Comparison of ENCODE assay signal across 31 cellular contexts in the genomic region with DNA sequence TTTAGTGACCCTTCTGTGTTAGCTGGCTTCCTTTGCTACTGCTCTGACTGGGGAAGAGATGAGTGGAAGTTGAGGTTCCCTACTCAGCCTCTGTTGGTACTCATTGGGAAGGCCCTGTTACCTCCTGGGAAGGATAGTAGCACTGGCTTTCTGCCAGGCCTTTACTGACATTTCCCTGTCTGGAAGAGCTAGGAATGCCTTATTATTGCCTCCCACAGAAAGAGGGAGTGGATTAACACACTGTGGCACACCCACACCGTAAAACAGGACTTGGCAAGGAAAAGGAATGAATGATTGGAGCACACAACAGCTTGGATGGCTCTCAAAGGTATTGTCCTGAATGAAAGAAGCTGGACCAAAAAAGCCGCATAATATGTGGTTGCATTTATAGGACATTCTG. TPM values are rescaled to one million over a fixed set of nuclear protein-coding genes. Genes with fewer than 3 reads are reported as not detected.
DNase-seq lines count a peak whose midpoint lies in the region; ATAC-seq, FAIRE-seq and TF ChIP-seq lines count a peak whose summit lies in the region.
"Had no signal": no experiment of that assay in that cellular context is flagged by ENCODE, and none has a peak within 500 bp of the region (broad histone marks: within the 10 kb centered on the region; RNA-seq: fewer than 3 reads in every experiment).

No MANE protein-coding gene starts in this region.

- H3K4me3 ChIP-seq in colonic mucosa = no peak overlapping the region
- H3K4me3 ChIP-seq in small intestine (ENCODE audit: low read depth in 1 of 2, low read length in 2 of 2) = no peak overlapping the region
- H3K4me3 ChIP-seq: BLaER1 treated with 17β-estradiol and CSF1 and Interleukin-3, amounts not matched to agents 10 nM and 100 nM; heart left ventricle; Peyer's patch; thoracic aorta; vagina had no signal

- no peak for DNase-seq in activated naive CD4-positive, alpha-beta T cell treated with anti-CD3 and anti-CD28 coated beads for 36 hours
- DNase-seq in activated naive CD4-positive, alpha-beta T cell (lab: John Stamatoyannopoulos, UW) = no peak
- DNase-seq in LoVo (ENCODE audit: low spot score) (peak; percentile 30), colonic mucosa (peak; percentile 92), small intestine (peak; percentile 53), NCI-H82 (lab: John Stamatoyannopoulos, UW) (no peak)
- DNase-seq in stimulated activated CD4-positive, alpha-beta T cell treated with anti-CD3 and anti-CD28 coated beads, Interleukin-2, amount 100 ng/mL, for 24 hours = no peak
- DNase-seq: activated CD4-positive, alpha-beta T cell treated with anti-CD3 and anti-CD28 coated beads, Interleukin-2, amount 10 ng/mL, durations not matched to agents 7 days and 5 days; cerebellar nuclear complex; H9; heart left ventricle; KG1; mesenchymal stem cell; MV-4-11; NCI-H510A treated with DMSO at 0.1 percent for 48 hours; retina; stimulated activated CD4-positive, alpha-beta T cell treated with anti-CD3 and anti-CD28 coated beads, Interleukin-4, amount 100 ng/mL, for 1 hour; stimulated activated naive B cell treated with anti-CD40 and anti-IgM and Interleukin-4, amounts not matched to agents 10 μg/mL and 1 μg/mL and 100 μg/mL, for 72 hours had no signal

- H3K4me3 Mint-ChIP-seq in activated naive CD4-positive, alpha-beta T cell treated with anti-CD3 and anti-CD28 coated beads for 36 hours = no peak overlapping the region
- H3K4me3 Mint-ChIP-seq: activated CD4-positive, alpha-beta T cell treated with anti-CD3 and anti-CD28 coated beads, Interleukin-2, amount 10 ng/mL, durations not matched to agents 7 days and 5 days; H9; stimulated activated naive B cell treated with anti-CD40 and anti-IgM and Interleukin-4, amounts not matched to agents 10 μg/mL and 1 μg/mL and 100 μg/mL, for 72 hours had no signal

- H3K9me3 Mint-ChIP-seq in activated naive CD4-positive, alpha-beta T cell treated with anti-CD3 and anti-CD28 coated beads for 36 hours = peaks cover under 1% of the 10 kb centered on the region
- H3K9me3 Mint-ChIP-seq: activated CD4-positive, alpha-beta T cell treated with anti-CD3 and anti-CD28 coated beads, Interleukin-2, amount 10 ng/mL, durations not matched to agents 7 days and 5 days; H9; stimulated activated naive B cell treated with anti-CD40 and anti-IgM and Interleukin-4, amounts not matched to agents 10 μg/mL and 1 μg/mL and 100 μg/mL, for 72 hours had no signal

- H3K36me3 Mint-ChIP-seq in activated naive CD4-positive, alpha-beta T cell treated with anti-CD3 and anti-CD28 coated beads for 36 hours (ENCODE audit: low read depth) = peaks cover 7% of the 10 kb centered on the region

- peaks cover 3% of the 10 kb centered on the region for H3K4me1 ChIP-seq in colonic mucosa
- H3K4me1 ChIP-seq in small intestine (ENCODE audit: control insufficient read depth in 2 of 2, insufficient read depth in 1 of 2, low read depth in 1 of 2, low read length in 1 of 2) = peaks cover 2% of the 10 kb centered on the region in 2 donors
- H3K4me1 ChIP-seq: vagina had no signal

- H3K9ac ChIP-seq in colonic mucosa (ENCODE audit: low read depth in 2 of 2, low read length in 2 of 2) = no peak overlapping the region
- H3K9ac ChIP-seq: BLaER1 treated with 17β-estradiol and CSF1 and Interleukin-3, amounts not matched to agents 10 nM and 100 nM had no signal

- H3K4me1 Mint-ChIP-seq in activated naive CD4-positive, alpha-beta T cell treated with anti-CD3 and anti-CD28 coated beads for 36 hours (ENCODE audit: low read depth) = peaks cover 75% of the 10 kb centered on the region

- H3K36me3 ChIP-seq in colonic mucosa (no peaks in the 10 kb centered on the region), small intestine (ENCODE audit: control insufficient read depth in 2 of 2, insufficient read depth in 2 of 2, low read length in 2 of 2) (no peaks in the 10 kb centered on the region)
- H3K36me3 ChIP-seq: BLaER1 treated with 17β-estradiol and CSF1 and Interleukin-3, amounts not matched to agents 10 nM and 100 nM; heart left ventricle; Peyer's patch; thoracic aorta; vagina had no signal

- no peak for ATAC-seq in GM21717 (IDR thresholded peaks at IDR 0.05; ENCODE audit: unreplicated experiment)
- ATAC-seq: heart left ventricle; stimulated activated naive B cell treated with anti-CD40 and anti-IgM and Interleukin-4, amounts not matched to agents 10 μg/mL and 1 μg/mL and 100 μg/mL, for 72 hours had no signal

- H3K27ac Mint-ChIP-seq in activated naive CD4-positive, alpha-beta T cell treated with anti-CD3 and anti-CD28 coated beads for 36 hours = peak overlapping the region; percentile 27
- H3K27ac Mint-ChIP-seq: activated CD4-positive, alpha-beta T cell treated with anti-CD3 and anti-CD28 coated beads, Interleukin-2, amount 10 ng/mL, durations not matched to agents 7 days and 5 days; H9; stimulated activated naive B cell treated with anti-CD40 and anti-IgM and Interleukin-4, amounts not matched to agents 10 μg/mL and 1 μg/mL and 100 μg/mL, for 72 hours had no signal

- H3K27ac ChIP-seq in colonic mucosa (no peak overlapping the region), small intestine (ENCODE audit: low read depth in 1 of 2, low read length in 1 of 2) (no peak overlapping the region)
- H3K27ac ChIP-seq: BLaER1 treated with 17β-estradiol and CSF1 and Interleukin-3, amounts not matched to agents 10 nM and 100 nM; Peyer's patch; thoracic aorta; vagina had no signal

- intact Hi-C loops in activated naive CD4-positive, alpha-beta T cell treated with anti-CD3 and anti-CD28 coated beads for 36 hours (cut with micrococcal nuclease) = loop anchor here (2.0 kb wide), 2 partner anchors 13 to 31 kb away; a partner anchor contains a TSS
- intact Hi-C loops in colonic mucosa (cut with DNase I) = loop anchor here (5.0 kb wide), 1 partner anchor 34 kb away; no protein-coding TSS in a partner anchor

- no peaks in the 10 kb centered on the region for H3K9me3 ChIP-seq in colonic mucosa
- no peaks in the 10 kb centered on the region for H3K9me3 ChIP-seq in small intestine (ENCODE audit: control insufficient read depth, low read depth)
- H3K9me3 ChIP-seq: heart left ventricle, Peyer's patch, thoracic aorta, vagina had no signal

- FAIRE-seq in small intestine (lab: Jason Lieb, UNC) = no peak
- FAIRE-seq: D721Med, GM12892 had no signal

- 35 to 62% (median 59%) methylated on average over 2 of the region's 2 CpGs for WGBS in small intestine, 3 donors

- no peaks in the 10 kb centered on the region for H3K27me3 Mint-ChIP-seq in activated naive CD4-positive, alpha-beta T cell treated with anti-CD3 and anti-CD28 coated beads for 36 hours (ENCODE audit: low read depth)
- H3K27me3 Mint-ChIP-seq: activated CD4-positive, alpha-beta T cell treated with anti-CD3 and anti-CD28 coated beads, Interleukin-2, amount 10 ng/mL, durations not matched to agents 7 days and 5 days; stimulated activated naive B cell treated with anti-CD40 and anti-IgM and Interleukin-4, amounts not matched to agents 10 μg/mL and 1 μg/mL and 100 μg/mL, for 72 hours had no signal

- no peak for TF ChIP-seq CTCF in colonic mucosa (IDR thresholded peaks at IDR 0.05)

- CTCF ChIA-PET in activated naive CD4-positive, alpha-beta T cell treated with anti-CD3 and anti-CD28 coated beads for 36 hours (lab: Charles Lee) = interaction anchor here (1.7 to 2.2 kb wide), 3 partner anchors 31 to 88 kb away, joined by 6 to 9 read pairs (median 8); no protein-coding TSS in a partner anchor

- H3K27me3 ChIP-seq in colonic mucosa (no peaks in the 10 kb centered on the region), small intestine (ENCODE audit: control insufficient read depth in 2 of 2, insufficient read depth in 2 of 2, low read length in 2 of 2) (no peaks in the 10 kb centered on the region)
- H3K27me3 ChIP-seq: BLaER1 treated with 17β-estradiol and CSF1 and Interleukin-3, amounts not matched to agents 10 nM and 100 nM; Peyer's patch; vagina had no signal

RNA-seq across cellular contexts. Expression of a gene that starts 12.2 kb away (rescaled TPM):
- 1 to 10 TPM; 5.1 to 6.0 TPM for total RNA-seq in activated naive CD4-positive, alpha-beta T cell treated with anti-CD3 and anti-CD28 coated beads for 36 hours
- total RNA-seq in colonic mucosa = under 1 TPM; 0.20 to 0.27 TPM
- polyA plus RNA-seq in small intestine = under 1 TPM; under 0.01 to 0.40 (median 0.27) TPM
- total RNA-seq: epithelial cell of proximal tubule, fibroblast of villous mesenchyme, H9, HT1080, myocyte, SK-MEL-5 had no signal
- polyA plus RNA-seq: AG04450 had no signal

Comparison
In these comparisons a context has a peak if more than half of its experiments do, and no peak if none do; other contexts are left out.
1. DNase-seq: peak in LoVo (single experiment), colonic mucosa (single experiment) and small intestine (single experiment); none in activated naive CD4-positive, alpha-beta T cell treated with anti-CD3 and anti-CD28 coated beads for 36 hours (single experiment), activated naive CD4-positive, alpha-beta T cell (0 of 4), NCI-H82 (single experiment) and stimulated activated CD4-positive, alpha-beta T cell treated with anti-CD3 and anti-CD28 coated beads, Interleukin-2, amount 100 ng/mL, for 24 hours (0 of 2).
2. RNA of a gene that starts 12.2 kb away (total RNA-seq): 5.1 to 6.0 TPM in activated naive CD4-positive, alpha-beta T cell treated with anti-CD3 and anti-CD28 coated beads for 36 hours; 0.20 to 0.27 TPM in colonic mucosa; every median in the first group is over 4 times any median in the second.